ENCODE assay signal across 11 cellular contexts in genomic region chr4:9488796-9489195, GRCh38. TPM values are rescaled to one million over a fixed set of nuclear protein-coding genes. Genes with fewer than 3 reads are reported as not detected.
"Had no signal": no experiment of that assay in that cellular context is flagged by ENCODE, and none has a peak within 500 bp of the region (broad histone marks: within the 10 kb centered on the region; RNA-seq: fewer than 3 reads in every experiment).

No MANE protein-coding gene starts in this region.

RNA-seq across cellular contexts. Expression of gene DEFB131A, which starts 44.6 kb away (rescaled TPM):
- total RNA-seq: OCI-LY7, PC-3, PC-9, Peyer's patch, Right ventricle myocardium inferior, Right ventricle myocardium superior, RPMI7951, SJCRH30, SJSA1, SK-MEL-5 had no signal
- polyA plus RNA-seq: SK-N-SH had no signal
